Comparison of ENCODE assay signal across 21 cellular contexts in the genomic region with DNA sequence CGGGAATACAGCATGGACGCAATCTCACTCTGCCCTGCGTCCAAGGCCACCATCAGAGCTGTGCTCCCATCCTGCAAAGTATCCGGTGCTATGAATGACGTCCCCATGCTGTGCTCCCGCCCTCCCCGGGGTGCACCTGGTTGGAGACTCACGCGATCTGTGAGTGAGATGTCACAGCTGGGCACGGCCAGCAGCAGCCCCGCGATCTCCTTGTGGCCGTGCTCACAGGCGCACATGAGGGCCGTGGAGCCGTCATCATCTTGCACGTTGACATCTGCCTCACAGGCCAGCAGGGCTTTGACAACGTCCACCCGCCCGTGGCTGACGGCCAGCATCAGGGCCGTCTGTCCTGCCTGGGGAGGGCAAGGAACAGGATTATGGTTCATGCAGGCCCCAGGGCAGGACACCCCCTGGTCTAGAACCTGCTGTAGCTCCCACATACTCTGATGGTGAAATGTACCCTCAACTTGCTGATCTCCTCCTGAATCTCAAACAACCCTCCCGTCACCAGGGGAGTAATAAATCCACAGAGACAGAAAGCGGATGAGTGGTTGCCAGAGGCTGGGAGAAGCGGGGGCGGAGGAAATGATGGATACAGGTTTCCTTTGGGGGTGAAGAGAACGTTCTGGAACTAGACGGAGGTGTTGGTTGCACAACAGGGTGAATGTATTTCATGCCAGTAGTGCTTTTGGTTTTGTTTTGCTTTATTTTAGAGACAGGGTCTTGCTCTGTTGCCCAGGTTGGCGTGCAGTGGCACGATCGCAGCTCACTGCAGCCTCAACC. TPM values are rescaled to one million over a fixed set of nuclear protein-coding genes. Genes with fewer than 3 reads are reported as not detected.
DNase-seq lines count a peak whose midpoint lies in the region; ATAC-seq, FAIRE-seq and TF ChIP-seq lines count a peak whose summit lies in the region.
"Had no signal": no experiment of that assay in that cellular context is flagged by ENCODE, and none has a peak within 500 bp of the region (broad histone marks: within the 10 kb centered on the region; RNA-seq: fewer than 3 reads in every experiment).

No MANE protein-coding gene starts in this region.

- no peak for TF ChIP-seq CTCF in cardiac fibroblast (IDR thresholded peaks at IDR 0.05; ENCODE audit: low read depth, low read length)
- no peak for TF ChIP-seq CTCF in HepG2 (CRISPR knock-in tag; IDR thresholded peaks at IDR 0.05)
- TF ChIP-seq CTCF in stomach (IDR thresholded peaks at IDR 0.05): no peak

- no peak overlapping the region for H3K4me2 ChIP-seq in HepG2 (ENCODE audit: low read depth, low read length)

- no peaks in the 10 kb centered on the region for H3K27me3 ChIP-seq in HepG2 (ENCODE audit: control insufficient read depth in 1 of 2, insufficient read depth in 2 of 2, low read length in 2 of 2)
- H3K27me3 ChIP-seq in stomach: no peaks in the 10 kb centered on the region

- CTCF ChIA-PET in HepG2 (lab: Yijun Ruan, JAX; ENCODE audit: low intra/inter-chr PET ratio, low total read pairs): no interaction called here

- H3K9ac ChIP-seq in HepG2 (ENCODE audit: insufficient read depth, low read depth, low read length): no peak overlapping the region

- TF ChIP-seq EP300 in HepG2 (IDR thresholded peaks at IDR 0.05; ENCODE audit: low read depth in 2 of 2, low read length in 2 of 2) (no peak), HepG2 (CRISPR knock-in tag; IDR thresholded peaks at IDR 0.05; ENCODE audit: borderline replicate concordance) (no peak), stomach (IDR thresholded peaks at IDR 0.05) (no peak)

- FAIRE-seq in HTR-8/SVneo (lab: Jason Lieb, UNC) (peak; percentile 9), HepG2 (lab: Jason Lieb, UNC) (no peak)

- no peak overlapping the region for H2AFZ ChIP-seq in HepG2 (ENCODE audit: low read length)

- in situ Hi-C loops in HepG2 (cut with HindIII; ENCODE audit: extremely low pct_ligation_motif_present, low pct_unique_long_range_greater_than_20kb): no loop called here

- peaks cover 6 to 20% of the 10 kb centered on the region in 2 experiments; a peak in 3 of 5 replicates for H3K36me3 ChIP-seq in HepG2 (replicated peaks in 1 of 2; ENCODE audit: control insufficient read depth in 1 of 2, insufficient read depth in 2 of 2, low read length in 2 of 2)
- peaks cover 67 to 100% (median 97%) of the 10 kb centered on the region in 4 donors for H3K36me3 ChIP-seq in stomach

- no peak for TF ChIP-seq RAD21 in HepG2 (CRISPR knock-in tag; IDR thresholded peaks at IDR 0.05)

- DNase-seq in HTR-8/SVneo (ENCODE audit: insufficient read length, low spot score) (no peak), cardiac fibroblast (ENCODE audit: low read depth in 2 of 2) (peak; percentile 78), HepG2 (ENCODE audit: low spot score) (no peak), stomach (no peak), putamen (ENCODE audit: low spot score) (no peak), nucleus accumbens (lab: John Stamatoyannopoulos, UW) (no peak), NCI-H1105 treated with DMSO at 0.1 percent for 48 hours (lab: John Stamatoyannopoulos, UW) (no peak)
- DNase-seq in activated T-cell treated with anti-CD3 and anti-CD28 coated beads, Interleukin-2, amount 50 U/mL, for 48 hours: no peak
- DNase-seq: activated CD4-positive, CD25-positive, alpha-beta regulatory T cell; activated CD8-positive, alpha-beta memory T cell treated with anti-CD3 and anti-CD28 coated beads for 24 hours; activated naive CD8-positive, alpha-beta T cell treated with anti-CD3 and anti-CD28 coated beads, Interleukin-2, amount 10 ng/mL, durations not matched to agents 7 days and 5 days; AML-193; Caco-2; glutamatergic neuron; immature natural killer cell; NCI-H1048; NCI-H524 treated with DMSO at 0.1 percent for 48 hours; retina; stimulated activated naive CD8-positive, alpha-beta T cell treated with anti-CD3 and anti-CD28 coated beads, Interleukin-15, amount 100 ng/mL, for 72 hours; T-helper 2 cell had no signal

- H3K27ac ChIP-seq in HepG2 (ENCODE audit: extremely low read length, insufficient read depth, low read length): no peak overlapping the region
- H3K27ac ChIP-seq in stomach: peak overlapping the region in 4 of 5 donors; percentile 10 to 88 (median 68)

- POLR2A ChIA-PET in HepG2 (lab: Yijun Ruan, JAX): no interaction called here

- H3K4me1 ChIP-seq in HepG2 (ENCODE audit: insufficient read depth, low read length): no peaks in the 10 kb centered on the region
- peaks cover 8 to 42% (median 21%) of the 10 kb centered on the region in 4 donors for H3K4me1 ChIP-seq in stomach
- H3K4me1 ChIP-seq: Caco-2 had no signal

- no peaks in the 10 kb centered on the region for H4K20me1 ChIP-seq in HepG2 (ENCODE audit: insufficient read depth, low read length)

- H3K9me3 ChIP-seq in HepG2 (ENCODE audit: low read length): no peaks in the 10 kb centered on the region
- no peaks in the 10 kb centered on the region for H3K9me3 ChIP-seq in stomach
- H3K9me3 ChIP-seq: Caco-2 had no signal

- intact Hi-C loops in HepG2 (cut with micrococcal nuclease; ENCODE audit: unreplicated experiment) (no loop called here), stomach (cut with DNase I; ENCODE audit: low total_unique reads) (no loop called here)

- no peak for TF ChIP-seq POLR2A in HepG2 (IDR thresholded peaks at IDR 0.05; ENCODE audit: insufficient read depth in 1 of 2, low read depth in 2 of 2, low read length in 2 of 2)
- no peak for TF ChIP-seq POLR2A in stomach (IDR thresholded peaks at IDR 0.05)

- no TSS peak for BruUV-seq in HepG2 (replicated peaks; lab: Mats Ljungman, UMichigan)

- no peak overlapping the region for H3K4me3 ChIP-seq in cardiac fibroblast (replicated peaks in 1 of 2; ENCODE audit: low read depth in 2 of 2, low read length in 2 of 2)
- no peak overlapping the region for H3K4me3 ChIP-seq in HepG2 (replicated peaks in 1 of 3; ENCODE audit: insufficient read depth in 1 of 3, low read depth in 2 of 3, low read length in 3 of 3)
- H3K4me3 ChIP-seq in stomach: no peak overlapping the region

- no peak for ATAC-seq in HepG2
- ATAC-seq: stimulated activated naive CD8-positive, alpha-beta T cell treated with anti-CD3 and anti-CD28 coated beads, Interleukin-15, amount 100 ng/mL, for 72 hours had no signal

- H3K79me2 ChIP-seq in HepG2 (ENCODE audit: insufficient read depth, low read length): no peaks in the 10 kb centered on the region

- WGBS in HepG2 (ENCODE audit: low lambda C conversion rate): 98% methylated on average over 23 of the region's 31 CpGs
- WGBS in stomach, 5 donors: 80 to 94% (median 89%) methylated on average over 25 to 31 of the region's 31 CpGs

RNA-seq across cellular contexts. Expression of gene SPC24, which starts 14.5 kb away (rescaled TPM):
- total RNA-seq in HepG2 (2016; rRNA removed; fragmentation: Illumina TruSeq; extraction: Trizol): 46.2 and 63.2 TPM in 2 replicates
- total RNA-seq in HepG2 (2016; cell fraction: cytosol; rRNA removed; fragmentation: Illumina TruSeq; extraction: Trizol; ENCODE audit: low read depth): 7.6 and 7.9 TPM in 2 replicates
- total RNA-seq in HepG2 (2016; cell fraction: insoluble cytoplasmic fraction; rRNA removed; fragmentation: Illumina TruSeq; extraction: Trizol): 47.6 and 55.0 TPM in 2 replicates
- 21.9 and 24.3 TPM in 2 replicates for total RNA-seq in HepG2 (2016; cell fraction: membrane; rRNA removed; fragmentation: Illumina TruSeq; extraction: Trizol)
- total RNA-seq in HepG2 (2016; cell fraction: nucleus; rRNA removed; fragmentation: Illumina TruSeq; extraction: Trizol): 24.3 and 25.4 TPM in 2 replicates
- 8.8 and 10.0 TPM in 2 replicates for polyA plus RNA-seq in HepG2 (2011; rRNA removed)
- 6.3 and 10.5 TPM in 2 replicates for polyA plus RNA-seq in HepG2 (2011; cell fraction: cytosol; rRNA removed)
- polyA plus RNA-seq in HepG2 (2011; cell fraction: nucleus; rRNA removed): 10.2 and 12.2 TPM in 2 replicates
- polyA plus RNA-seq in HepG2 (2012): 3.9 and 8.5 TPM in 2 replicates
- 3.0 and 3.9 TPM in 2 replicates for polyA plus RNA-seq in HepG2 (2016; cell fraction: cytosol; fragmentation: Illumina TruSeq; extraction: Trizol; ENCODE audit: low read depth)
- 26.0 and 27.0 TPM in 2 replicates for polyA plus RNA-seq in HepG2 (2016; cell fraction: insoluble cytoplasmic fraction; fragmentation: Illumina TruSeq; extraction: Trizol; ENCODE audit: low read depth)
- polyA plus RNA-seq in HepG2 (2016; cell fraction: membrane; fragmentation: Illumina TruSeq; extraction: Trizol; ENCODE audit: low read depth): 7.2 and 8.5 TPM in 2 replicates
- 31.6 and 34.4 TPM in 2 replicates for polyA plus RNA-seq in HepG2 (2016; cell fraction: nucleus; fragmentation: Illumina TruSeq; extraction: Trizol; ENCODE audit: insufficient read depth, low read depth)
- polyA minus RNA-seq in HepG2 (2011; rRNA and poly(A)+ RNA removed; ENCODE audit: low replicate concordance): 27.2 and 131 TPM in 2 replicates
- 11.4 and 21.7 TPM in 2 replicates for polyA minus RNA-seq in HepG2 (2011; cell fraction: cytosol; rRNA and poly(A)+ RNA removed)
- 8.6 and 9.8 TPM in 2 replicates for polyA minus RNA-seq in HepG2 (2011; cell fraction: nucleus; rRNA and poly(A)+ RNA removed)
- 10 to 100 TPM in 3 of 5 donors, not detected in 2; 11.9 to 20.4 (median 18.7) TPM for total RNA-seq in stomach
- polyA plus RNA-seq in stomach: 1 to 10 TPM; 3.7 to 6.5 (median 5.0) TPM
- polyA plus RNA-seq: IgD-negative memory B cell had no signal

RNA-seq across cellular contexts. Expression of gene KANK2, which starts 27.3 kb away (rescaled TPM):
- total RNA-seq in HepG2 (2016; rRNA removed; fragmentation: Illumina TruSeq; extraction: Trizol) (11.0 and 12.9 TPM in 2 replicates), stomach (100 to 1,000 TPM; 120 to 415 (median 251) TPM)
- 1.5 TPM in 2 replicates for total RNA-seq in HepG2 (2016; cell fraction: cytosol; rRNA removed; fragmentation: Illumina TruSeq; extraction: Trizol; ENCODE audit: low read depth)
- total RNA-seq in HepG2 (2016; cell fraction: insoluble cytoplasmic fraction; rRNA removed; fragmentation: Illumina TruSeq; extraction: Trizol): 10.8 and 16.5 TPM in 2 replicates
- total RNA-seq in HepG2 (2016; cell fraction: membrane; rRNA removed; fragmentation: Illumina TruSeq; extraction: Trizol): 6.2 TPM in 2 replicates
- total RNA-seq in HepG2 (2016; cell fraction: nucleus; rRNA removed; fragmentation: Illumina TruSeq; extraction: Trizol): 12.8 and 13.5 TPM in 2 replicates
- polyA plus RNA-seq in HepG2 (2011; rRNA removed) (5.7 and 6.8 TPM in 2 replicates), stomach (100 to 1,000 TPM in 2 of 3 donors, 10 to 100 TPM in 1; 82.4 to 158 (median 144) TPM)
- polyA plus RNA-seq in HepG2 (2011; cell fraction: cytosol; rRNA removed): 4.3 and 5.1 TPM in 2 replicates
- polyA plus RNA-seq in HepG2 (2011; cell fraction: nucleus; rRNA removed): 21.5 and 24.8 TPM in 2 replicates
- 7.1 and 11.3 TPM in 2 replicates for polyA plus RNA-seq in HepG2 (2012)
- 0.79 and 1.2 TPM in 2 replicates for polyA plus RNA-seq in HepG2 (2016; cell fraction: cytosol; fragmentation: Illumina TruSeq; extraction: Trizol; ENCODE audit: low read depth)
- polyA plus RNA-seq in HepG2 (2016; cell fraction: insoluble cytoplasmic fraction; fragmentation: Illumina TruSeq; extraction: Trizol; ENCODE audit: low read depth): 8.4 and 13.7 TPM in 2 replicates
- polyA plus RNA-seq in HepG2 (2016; cell fraction: membrane; fragmentation: Illumina TruSeq; extraction: Trizol; ENCODE audit: low read depth): 2.9 and 3.9 TPM in 2 replicates
- polyA plus RNA-seq in HepG2 (2016; cell fraction: nucleus; fragmentation: Illumina TruSeq; extraction: Trizol; ENCODE audit: insufficient read depth, low read depth): 27.2 and 28.0 TPM in 2 replicates
- 25.5 and 78.0 TPM in 2 replicates for polyA minus RNA-seq in HepG2 (2011; rRNA and poly(A)+ RNA removed; ENCODE audit: low replicate concordance)
- 8.5 and 9.8 TPM in 2 replicates for polyA minus RNA-seq in HepG2 (2011; cell fraction: cytosol; rRNA and poly(A)+ RNA removed)
- polyA minus RNA-seq in HepG2 (2011; cell fraction: nucleus; rRNA and poly(A)+ RNA removed): 5.2 and 9.0 TPM in 2 replicates
- polyA plus RNA-seq: IgD-negative memory B cell had no signal

Comparison
In these comparisons a context has a peak if more than half of its experiments do, and no peak if none do; other contexts are left out.
1. DNase-seq: peak in cardiac fibroblast (2 of 2); none in HTR-8/SVneo (single experiment), HepG2 (single experiment), stomach (single experiment), putamen (single experiment), nucleus accumbens (0 of 56), activated T-cell treated with anti-CD3 and anti-CD28 coated beads, Interleukin-2, amount 50 U/mL, for 48 hours (0 of 2) and NCI-H1105 treated with DMSO at 0.1 percent for 48 hours (single experiment).
2. RNA of gene KANK2, which starts 27.3 kb away (total RNA-seq): 120 to 415 TPM in stomach; 1.5 to 16.5 TPM in HepG2; every median in the first group is over 4 times any median in the second.